Comparison of ENCODE assay signal across 7 cellular contexts in genomic region chr15:92809880-92810361, GRCh38.
A peak's percentile ranks its signal among the peaks of the same experiment; 100 is the strongest.
DNase-seq lines count a peak whose midpoint lies in the region; ATAC-seq and TF ChIP-seq lines count a peak whose summit lies in the region.

No MANE protein-coding gene starts in this region.

- H3K36me3 ChIP-seq in esophagus (ENCODE audit: control insufficient read depth in 2 of 2, insufficient read depth in 2 of 2, low read length in 1 of 2): no peaks in the 10 kb centered on the region
- H3K36me3 ChIP-seq in muscle layer of duodenum (ENCODE audit: control insufficient read depth in 1 of 2, insufficient read depth in 2 of 2, low read length in 2 of 2): peaks cover 0 to 8% of the 10 kb centered on the region in 2 donors
- H3K36me3 ChIP-seq in aorta (ENCODE audit: control insufficient read depth in 1 of 2, insufficient read depth in 2 of 2, low read length in 1 of 2): no peaks in the 10 kb centered on the region

- intact Hi-C loops in aorta (cut with DNase I): loop anchor here (1.0 to 5.0 kb wide), 7 partner anchors 21 to 108 kb away; partner anchors contain the start of gene CHD2 (in 1 of the 2)

- H3K4me1 ChIP-seq in esophagus (ENCODE audit: control insufficient read depth in 2 of 2, insufficient read depth in 2 of 2, low read length in 1 of 2) (no peaks in the 10 kb centered on the region), muscle layer of duodenum (ENCODE audit: control insufficient read depth in 1 of 2, insufficient read depth in 2 of 2, low read length in 2 of 2) (peaks cover 7 to 14% of the 10 kb centered on the region in 2 donors), aorta (ENCODE audit: control insufficient read depth in 1 of 2, insufficient read depth in 2 of 2, low read length in 2 of 2) (no peaks in the 10 kb centered on the region)

- peak in 1 of 2 donors; percentile 72 for DNase-seq in aorta

- ATAC-seq in aorta (ENCODE audit: low FRiP score) (no peak), GM18868 (IDR thresholded peaks at IDR 0.05; ENCODE audit: unreplicated experiment) (no peak)

- WGBS in esophagus, 2 donors: 7 to 9% methylated on average over 12 of the region's 12 CpGs
- 3 to 7% methylated on average over 12 of the region's 12 CpGs for WGBS in aorta, 2 donors

- H3K4me3 ChIP-seq in GM08714 (ENCODE audit: low read length): peak overlapping the region; percentile 84
- H3K4me3 ChIP-seq in WI38 (ENCODE audit: low read depth, low read length): peak overlapping the region; percentile 56
- peak overlapping the region; percentile 52 to 72 for H3K4me3 ChIP-seq in esophagus (ENCODE audit: low read depth in 1 of 2, low read length in 2 of 2)
- peak overlapping the region; percentile 68 to 72 for H3K4me3 ChIP-seq in muscle layer of duodenum (ENCODE audit: low read depth in 1 of 2, low read length in 2 of 2)
- H3K4me3 ChIP-seq in aorta (ENCODE audit: low read length in 2 of 2): peak overlapping the region; percentile 20 to 22

- TF ChIP-seq EP300 in Ishikawa (IDR thresholded peaks at IDR 0.05; ENCODE audit: borderline replicate concordance): no peak

- H3K27me3 ChIP-seq in esophagus (ENCODE audit: control insufficient read depth in 1 of 2, insufficient read depth in 2 of 2, low read length in 2 of 2): no peaks in the 10 kb centered on the region
- H3K27me3 ChIP-seq in muscle layer of duodenum (ENCODE audit: low read depth, low read length): no peaks in the 10 kb centered on the region
- no peaks in the 10 kb centered on the region for H3K27me3 ChIP-seq in aorta (ENCODE audit: control insufficient read depth in 1 of 2, insufficient read depth in 2 of 2, low read length in 1 of 2)

- peak overlapping the region; percentile 96 to 97 for H3K27ac ChIP-seq in esophagus (ENCODE audit: low read depth in 2 of 2, low read length in 1 of 2)
- H3K27ac ChIP-seq in muscle layer of duodenum (ENCODE audit: low read length): peak overlapping the region; percentile 99
- peak overlapping the region; percentile 84 to 92 for H3K27ac ChIP-seq in aorta (ENCODE audit: low read depth in 1 of 2, low read length in 2 of 2)

- H3K9me3 ChIP-seq in esophagus (ENCODE audit: control insufficient read depth in 2 of 2, insufficient read depth in 1 of 2, low read depth in 1 of 2, low read length in 1 of 2) (no peaks in the 10 kb centered on the region), muscle layer of duodenum (ENCODE audit: control insufficient read depth in 1 of 2, low read length in 2 of 2) (no peaks in the 10 kb centered on the region), aorta (ENCODE audit: control insufficient read depth, low read length) (no peaks in the 10 kb centered on the region)

- no peak for TF ChIP-seq CTCF in WI38 (IDR thresholded peaks at IDR 0.05; ENCODE audit: low read depth, low read length)

- TF ChIP-seq RAD21 in Ishikawa (IDR thresholded peaks at IDR 0.05; ENCODE audit: low read depth): no peak

TF ChIP-seq in Ishikawa, 13 proteins besides CTCF, POLR2A, EP300 and RAD21:
- peak; percentile 58 for TF ChIP-seq REST (IDR thresholded peaks at IDR 0.05; ENCODE audit: low read depth)
- TF ChIP-seq TEAD4 (IDR thresholded peaks at IDR 0.05): no peak
- TF ChIP-seq EGR1 (IDR thresholded peaks at IDR 0.05): no peak
- no peak for TF ChIP-seq CEBPB (IDR thresholded peaks at IDR 0.05)

Comparison
In these comparisons a context has a peak if more than half of its experiments do, and no peak if none do; other contexts are left out.
1. H3K4me3 ChIP-seq: peak in every context shown above with its lines; median percentile 84 in GM08714; 70 in muscle layer of duodenum; 62 in esophagus; 56 in WI38; 21 in aorta.